Comparison of ENCODE assay signal across 16 cellular contexts in the genomic region with DNA sequence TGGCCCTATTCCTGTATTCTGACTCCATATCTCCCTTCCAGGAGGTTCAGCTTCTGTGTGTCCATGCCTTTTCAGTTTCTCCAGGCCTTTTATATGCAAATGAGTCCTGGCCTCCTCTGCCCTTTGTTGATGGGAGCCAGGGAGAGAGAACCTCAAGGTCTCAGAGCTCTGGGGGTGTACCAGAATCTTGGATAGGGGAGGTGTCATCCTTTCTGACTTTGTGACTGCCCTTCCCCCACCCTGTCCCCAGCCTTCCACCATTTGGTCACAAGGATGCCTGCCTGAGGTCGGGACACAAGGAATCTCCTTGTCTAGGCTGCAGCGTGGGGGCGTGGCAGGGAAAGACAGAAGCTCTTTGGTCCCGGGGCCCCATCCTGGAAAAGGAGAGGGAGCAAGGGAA. TPM values are rescaled to one million over a fixed set of nuclear protein-coding genes. Genes with fewer than 3 reads are reported as not detected.
DNase-seq lines count a peak whose midpoint lies in the region; ATAC-seq lines count a peak whose summit lies in the region.
"Had no signal": no experiment of that assay in that cellular context is flagged by ENCODE, and none has a peak within 500 bp of the region (broad histone marks: within the 10 kb centered on the region; RNA-seq: fewer than 3 reads in every experiment).

No MANE protein-coding gene starts in this region.

- H3K4me1 ChIP-seq in SJCRH30 (no peaks in the 10 kb centered on the region), ectodermal cell (ENCODE audit: control insufficient read depth, insufficient read depth, low read length) (peaks cover 22% of the 10 kb centered on the region), mesendoderm (ENCODE audit: control insufficient read depth, low read depth, low read length) (peaks cover 7% of the 10 kb centered on the region)
- H3K4me1 ChIP-seq: body of pancreas, upper lobe of right lung had no signal

- no peaks in the 10 kb centered on the region for H3K79me2 ChIP-seq in mesendoderm (ENCODE audit: control insufficient read depth, insufficient read depth, low read length)

- H3K27ac ChIP-seq in SJCRH30 (no peak overlapping the region), ectodermal cell (ENCODE audit: insufficient read depth, low read depth, low read length, poor library complexity, severe bottlenecking) (peak overlapping the region; percentile 70), mesendoderm (ENCODE audit: low read depth, low read length) (no peak overlapping the region), temporal lobe (ENCODE audit: low read depth, low read length) (peak overlapping the region; percentile 98)
- H3K27ac ChIP-seq: body of pancreas, upper lobe of right lung, WERI-Rb-1 had no signal

- no peak overlapping the region for H2BK120ac ChIP-seq in mesendoderm (ENCODE audit: low read depth, low read length)

- no peak overlapping the region for H2BK15ac ChIP-seq in mesendoderm (replicated peaks; ENCODE audit: low read depth)

- H3K27me3 ChIP-seq in SJCRH30 (no peaks in the 10 kb centered on the region), ectodermal cell (ENCODE audit: control insufficient read depth, insufficient read depth, low read length, poor library complexity, severe bottlenecking) (no peaks in the 10 kb centered on the region), mesendoderm (ENCODE audit: insufficient read depth, low read length, poor library complexity) (no peaks in the 10 kb centered on the region), MG63 (no peaks in the 10 kb centered on the region)
- H3K27me3 ChIP-seq: body of pancreas, upper lobe of right lung had no signal

- H3K9me3 ChIP-seq in SJCRH30 (replicated peaks) (no peaks in the 10 kb centered on the region), ectodermal cell (ENCODE audit: control insufficient read depth, low read length) (no peaks in the 10 kb centered on the region), MG63 (no peaks in the 10 kb centered on the region)
- H3K9me3 ChIP-seq: body of pancreas, SK-N-SH, upper lobe of right lung had no signal

- no peak overlapping the region for H3K18ac ChIP-seq in mesendoderm (ENCODE audit: low read length)

- no peak overlapping the region for H2BK5ac ChIP-seq in mesendoderm (ENCODE audit: low read length)

- no peak overlapping the region for H3K4ac ChIP-seq in mesendoderm (ENCODE audit: low read depth, low read length)

- peak overlapping the region; percentile 4 for H3K9ac ChIP-seq in mesendoderm (ENCODE audit: low read length)
- H3K9ac ChIP-seq: SK-N-SH had no signal

- no peak overlapping the region for H4K5ac ChIP-seq in mesendoderm (ENCODE audit: low read length)

- no peak overlapping the region for H3K23ac ChIP-seq in mesendoderm (ENCODE audit: low read length)

- H3K56ac ChIP-seq in mesendoderm (ENCODE audit: low read length): peak overlapping the region; percentile 70

- H2AK5ac ChIP-seq in mesendoderm (ENCODE audit: low read length): no peak overlapping the region

- peak; percentile 19 to 35 for DNase-seq in SJCRH30
- DNase-seq in mesendoderm: peak; percentile 86
- DNase-seq in NCI-H2107 treated with DMSO at 0.1 percent for 48 hours (lab: John Stamatoyannopoulos, UW; ENCODE audit: unreplicated experiment): no peak
- DNase-seq in MG63: no peak
- DNase-seq: activated gamma-delta T cell treated with Interleukin-2 at 50 U/mL for 16 hours; body of pancreas; CD4-positive, CD25-positive, alpha-beta regulatory T cell; effector memory CD4-positive, alpha-beta T cell; NCI-H226; SK-N-SH; stimulated activated CD4-positive, alpha-beta T cell treated with anti-CD3 and anti-CD28 coated beads, Interleukin-2, amount 100 ng/mL, for 48 hours; upper lobe of right lung; WERI-Rb-1 had no signal

- H3K4me3 ChIP-seq in SJCRH30 (no peak overlapping the region), ectodermal cell (ENCODE audit: insufficient read depth, low read depth, low read length) (no peak overlapping the region), mesendoderm (ENCODE audit: low read length) (no peak overlapping the region), MG63 (no peak overlapping the region)
- H3K4me3 ChIP-seq: body of pancreas, upper lobe of right lung had no signal

- H3K4me2 ChIP-seq in mesendoderm (ENCODE audit: low read length): no peak overlapping the region
- H3K4me2 ChIP-seq: SK-N-SH had no signal

- H4K8ac ChIP-seq in mesendoderm (ENCODE audit: low read depth, low read length): no peak overlapping the region

- WGBS in ectodermal cell, 2 experiments: 6 to 9% methylated on average over 4 of the region's 4 CpGs
- no CpG with 5 or more reads among the region's 4 CpGs for WGBS in mesendoderm (ENCODE audit: extremely low coverage, insufficient coverage, low lambda C conversion rate)

- no peaks in the 10 kb centered on the region for H3K79me1 ChIP-seq in mesendoderm (ENCODE audit: low read length)

- ATAC-seq in GM18502 (IDR thresholded peaks at IDR 0.05; ENCODE audit: poor library complexity, unreplicated experiment): no peak
- ATAC-seq: body of pancreas, upper lobe of right lung had no signal

- H3K36me3 ChIP-seq in SJCRH30: no peaks in the 10 kb centered on the region
- no peaks in the 10 kb centered on the region for H3K36me3 ChIP-seq in ectodermal cell (ENCODE audit: control insufficient read depth, insufficient read depth, low read length)
- H3K36me3 ChIP-seq in mesendoderm (ENCODE audit: control insufficient read depth, insufficient read depth, low read length): no peaks in the 10 kb centered on the region
- no peaks in the 10 kb centered on the region for H3K36me3 ChIP-seq in MG63
- H3K36me3 ChIP-seq: upper lobe of right lung, WERI-Rb-1 had no signal

RNA-seq across cellular contexts. Expression of gene LURAP1, which starts 18.6 kb away (rescaled TPM):
- 2.8 and 3.3 TPM in 2 replicates for total RNA-seq in SJCRH30 (2014; rRNA removed; shearing (Covaris generic))
- 3.0 TPM for polyA plus RNA-seq in ectodermal cell (2013, experiment 1 of 4)
- polyA plus RNA-seq in ectodermal cell (2013, experiment 2 of 4): 3.2 TPM
- 2.1 TPM for polyA plus RNA-seq in ectodermal cell (2013, experiment 3 of 4)
- 1.8 TPM for polyA plus RNA-seq in ectodermal cell (2013, experiment 4 of 4)
- polyA plus RNA-seq in mesendoderm (2013, experiment 1 of 2): 1.2 TPM
- polyA plus RNA-seq in mesendoderm (2013, experiment 2 of 2): 1.1 TPM
- total RNA-seq in temporal lobe: 2.2 TPM
- total RNA-seq in MG63 (2014; rRNA removed; shearing (Covaris generic); ENCODE audit: low replicate concordance): 0.16 TPM in 1 of 2 replicates, not detected in the other
- total RNA-seq: CD4-positive, CD25-positive, alpha-beta regulatory T cell had no signal
- polyA plus RNA-seq: CD4-positive, CD25-positive, alpha-beta regulatory T cell had no signal

RNA-seq across cellular contexts. Expression of gene POMGNT1, which starts 23.5 kb away (rescaled TPM):
- 53.3 TPM in 2 replicates for total RNA-seq in SJCRH30 (2014; rRNA removed; shearing (Covaris generic))
- 84.0 TPM for polyA plus RNA-seq in ectodermal cell (2013, experiment 1 of 4)
- polyA plus RNA-seq in ectodermal cell (2013, experiment 2 of 4): 89.2 TPM
- 76.3 TPM for polyA plus RNA-seq in ectodermal cell (2013, experiment 3 of 4)
- polyA plus RNA-seq in ectodermal cell (2013, experiment 4 of 4): 89.0 TPM
- polyA plus RNA-seq in mesendoderm (2013, experiment 1 of 2): 38.0 TPM
- 38.1 TPM for polyA plus RNA-seq in mesendoderm (2013, experiment 2 of 2)
- 29.0 TPM for total RNA-seq in temporal lobe
- total RNA-seq in MG63 (2014; rRNA removed; shearing (Covaris generic); ENCODE audit: low replicate concordance): 69.4 and 89.7 TPM in 2 replicates

RNA-seq across cellular contexts. Expression of gene RAD54L, which starts 25.8 kb away (rescaled TPM):
- total RNA-seq in SJCRH30 (2014; rRNA removed; shearing (Covaris generic)): 25.7 and 30.3 TPM in 2 replicates
- polyA plus RNA-seq in ectodermal cell (2013, experiment 1 of 4): 51.8 TPM
- 44.5 TPM for polyA plus RNA-seq in ectodermal cell (2013, experiment 2 of 4)
- polyA plus RNA-seq in ectodermal cell (2013, experiment 3 of 4): 30.7 TPM
- 33.2 TPM for polyA plus RNA-seq in ectodermal cell (2013, experiment 4 of 4)
- 16.5 TPM for polyA plus RNA-seq in mesendoderm (2013, experiment 1 of 2)
- polyA plus RNA-seq in mesendoderm (2013, experiment 2 of 2): 17.6 TPM
- total RNA-seq in temporal lobe: 1.5 TPM
- 3.3 and 15.3 TPM in 2 replicates for total RNA-seq in MG63 (2014; rRNA removed; shearing (Covaris generic); ENCODE audit: low replicate concordance)

RNA-seq across cellular contexts. Expression of gene P3R3URF, which starts 45.5 kb away (rescaled TPM):
- total RNA-seq in SJCRH30 (2014; rRNA removed; shearing (Covaris generic)): not detected in 2 replicates
- polyA plus RNA-seq in ectodermal cell (2013, experiment 1 of 4): not detected
- not detected for polyA plus RNA-seq in ectodermal cell (2013, experiment 2 of 4)
- not detected for polyA plus RNA-seq in ectodermal cell (2013, experiment 3 of 4)
- not detected for polyA plus RNA-seq in ectodermal cell (2013, experiment 4 of 4)
- not detected for polyA plus RNA-seq in mesendoderm (2013, experiment 1 of 2)
- polyA plus RNA-seq in mesendoderm (2013, experiment 2 of 2): not detected
- not detected for total RNA-seq in temporal lobe
- total RNA-seq in MG63 (2014; rRNA removed; shearing (Covaris generic); ENCODE audit: low replicate concordance): not detected in 2 replicates
- total RNA-seq: body of pancreas; CD4-positive, CD25-positive, alpha-beta regulatory T cell; upper lobe of right lung had no signal
- polyA plus RNA-seq: CD4-positive, CD25-positive, alpha-beta regulatory T cell; SK-N-SH had no signal

RNA-seq across cellular contexts. Expression of gene TSPAN1, which starts 46.9 kb away (rescaled TPM):
- total RNA-seq in SJCRH30 (2014; rRNA removed; shearing (Covaris generic)): not detected in 2 replicates
- polyA plus RNA-seq in ectodermal cell (2013, experiment 1 of 4): not detected
- polyA plus RNA-seq in ectodermal cell (2013, experiment 2 of 4): not detected
- polyA plus RNA-seq in ectodermal cell (2013, experiment 3 of 4): not detected
- polyA plus RNA-seq in ectodermal cell (2013, experiment 4 of 4): not detected
- not detected for polyA plus RNA-seq in mesendoderm (2013, experiment 1 of 2)
- not detected for polyA plus RNA-seq in mesendoderm (2013, experiment 2 of 2)
- total RNA-seq in temporal lobe: 0.74 TPM
- total RNA-seq in MG63 (2014; rRNA removed; shearing (Covaris generic); ENCODE audit: low replicate concordance): not detected in 2 replicates
- total RNA-seq: CD4-positive, CD25-positive, alpha-beta regulatory T cell had no signal
- polyA plus RNA-seq: CD4-positive, CD25-positive, alpha-beta regulatory T cell had no signal

Comparison
In these comparisons a context has a peak if more than half of its experiments do, and no peak if none do; other contexts are left out.
1. DNase-seq: peak in SJCRH30 (2 of 2) and mesendoderm (single experiment); none in NCI-H2107 treated with DMSO at 0.1 percent for 48 hours (single experiment) and MG63 (single experiment).
2. H3K27ac ChIP-seq: peak in ectodermal cell (single experiment) and temporal lobe (single experiment); none in SJCRH30 (single experiment) and mesendoderm (single experiment).